8 cellular contexts compared by ENCODE assay signal in the genomic region with DNA sequence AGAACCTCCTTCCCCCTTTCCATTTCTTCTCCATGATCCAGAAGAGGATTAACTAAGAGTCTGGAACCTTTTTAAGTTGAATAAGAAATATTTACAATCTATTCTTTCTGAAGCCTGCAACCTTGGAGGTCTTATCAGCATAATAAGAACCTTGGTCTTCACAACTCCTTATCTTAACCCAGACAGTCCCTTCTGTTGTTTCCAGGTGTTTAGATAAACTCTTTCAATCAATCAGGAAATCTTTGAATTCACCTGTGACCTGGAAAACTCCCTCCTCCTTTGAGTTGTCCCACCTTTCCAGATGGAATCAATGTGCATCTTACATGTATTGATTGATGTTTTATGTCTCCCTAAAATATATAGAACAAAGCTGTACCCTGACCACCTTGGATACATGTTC.
"Had no signal": no experiment of that assay in that cellular context is flagged by ENCODE, and none has a peak within 500 bp of the region (broad histone marks: within the 10 kb centered on the region; RNA-seq: fewer than 3 reads in every experiment).

No MANE protein-coding gene starts in this region.

- H3K4me3 ChIP-seq: GM12878 had no signal

- ATAC-seq: GM12878 had no signal

- FAIRE-seq: G401.6, GM12878, GM12891, GM12892, GM18507, GM19239 had no signal

- DNase-seq: GDM1, GF-D8 had no signal
